ENCODE assay signal across 2 cellular contexts in genomic region chr2:98877658-98878057, GRCh38. TPM values are rescaled to one million over a fixed set of nuclear protein-coding genes. Genes with fewer than 3 reads are reported as not detected.
"Had no signal": no experiment of that assay in that cellular context is flagged by ENCODE, and none has a peak within 500 bp of the region (broad histone marks: within the 10 kb centered on the region; RNA-seq: fewer than 3 reads in every experiment).

No MANE protein-coding gene starts in this region.

RNA-seq across cellular contexts. Expression of gene CRACDL, which starts 58.4 kb away (rescaled TPM):
- total RNA-seq: GM23248, HFFc6 had no signal
- polyA plus RNA-seq: GM23248 had no signal
